ENCODE assay signal across 20 cellular contexts in the genomic region with DNA sequence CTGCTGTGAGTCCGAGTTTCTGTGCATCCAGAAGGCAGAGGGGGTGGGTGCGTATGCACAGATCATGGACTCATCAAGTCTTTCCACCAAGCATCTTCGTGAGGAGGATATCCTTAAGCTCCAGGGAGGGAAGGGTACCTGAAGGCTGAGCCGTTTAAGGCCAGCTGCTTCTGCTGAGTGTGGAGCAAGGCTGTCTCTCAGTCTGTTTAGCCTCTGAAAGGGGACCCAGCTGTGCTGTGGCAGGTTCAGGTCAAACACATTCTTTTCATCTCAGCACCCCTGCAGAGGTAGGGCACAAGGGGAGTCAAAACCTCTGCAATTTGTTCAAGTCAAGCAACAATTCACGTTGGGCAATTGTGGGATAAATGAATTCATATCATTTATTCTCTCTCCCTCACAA. TPM values are rescaled to one million over a fixed set of nuclear protein-coding genes. Genes with fewer than 3 reads are reported as not detected.
"Had no signal": no experiment of that assay in that cellular context is flagged by ENCODE, and none has a peak within 500 bp of the region (broad histone marks: within the 10 kb centered on the region; RNA-seq: fewer than 3 reads in every experiment).

No MANE protein-coding gene starts in this region.

- H3K9me3 ChIP-seq: body of pancreas, gastrocnemius medialis, psoas muscle, sigmoid colon had no signal

- H3K4me3 Mint-ChIP-seq: activated naive CD4-positive, alpha-beta T cell treated with anti-CD3 and anti-CD28 coated beads, Interleukin-2, amount 50 U/mL, for 24 hours; activated T-cell treated with anti-CD3 and anti-CD28 coated beads, Interleukin-2, amount 50 U/mL, for 24 hours; naive thymus-derived CD8-positive, alpha-beta T cell; stimulated activated naive B cell treated with anti-CD40 and anti-IgM and Interleukin-4, amounts not matched to agents 10 μg/mL and 1 μg/mL and 100 μg/mL, for 72 hours; T-helper 17 cell had no signal

- H3K4me1 Mint-ChIP-seq: activated naive CD4-positive, alpha-beta T cell treated with anti-CD3 and anti-CD28 coated beads, Interleukin-2, amount 50 U/mL, for 24 hours had no signal

- H3K9me3 Mint-ChIP-seq: activated naive CD4-positive, alpha-beta T cell treated with anti-CD3 and anti-CD28 coated beads, Interleukin-2, amount 50 U/mL, for 24 hours; activated T-cell treated with anti-CD3 and anti-CD28 coated beads, Interleukin-2, amount 50 U/mL, for 24 hours; stimulated activated naive B cell treated with anti-CD40 and anti-IgM and Interleukin-4, amounts not matched to agents 10 μg/mL and 1 μg/mL and 100 μg/mL, for 72 hours had no signal

- H3K27ac ChIP-seq: body of pancreas, coronary artery, epithelial cell of prostate, gastrocnemius medialis, psoas muscle, sigmoid colon had no signal

- H3K4me3 ChIP-seq: body of pancreas, coronary artery, gastrocnemius medialis, lung, psoas muscle, sigmoid colon had no signal

- H3K27me3 ChIP-seq: body of pancreas had no signal

- H3K27ac Mint-ChIP-seq: activated naive CD4-positive, alpha-beta T cell treated with anti-CD3 and anti-CD28 coated beads, Interleukin-2, amount 50 U/mL, for 24 hours; activated T-cell treated with anti-CD3 and anti-CD28 coated beads, Interleukin-2, amount 50 U/mL, for 24 hours; naive thymus-derived CD8-positive, alpha-beta T cell; stimulated activated naive B cell treated with anti-CD40 and anti-IgM and Interleukin-4, amounts not matched to agents 10 μg/mL and 1 μg/mL and 100 μg/mL, for 72 hours; T-helper 17 cell had no signal

- H3K4me1 ChIP-seq: psoas muscle had no signal

- DNase-seq: activated CD4-positive, alpha-beta T cell treated with anti-CD3 and anti-CD28 coated beads, Interleukin-2, amount 50 U/mL, for 4 hours; activated effector memory CD4-positive, alpha-beta T cell treated with Interleukin-2 at 50 U/mL for 16 hours; activated T-cell treated with anti-CD3 and anti-CD28 coated beads, Interleukin-2, amount 50 U/mL, for 24 hours; body of pancreas; central memory CD4-positive, alpha-beta T cell; effector memory CD4-positive, alpha-beta T cell; gastrocnemius medialis; left cardiac atrium; naive thymus-derived CD8-positive, alpha-beta T cell; occipital lobe; psoas muscle; sigmoid colon; stimulated activated CD4-positive, alpha-beta T cell treated with anti-CD3 and anti-CD28 coated beads, Interleukin-2, amount 100 ng/mL, for 24 hours; stimulated activated naive B cell treated with anti-CD40 and anti-IgM and Interleukin-4, amounts not matched to agents 10 μg/mL and 1 μg/mL and 100 μg/mL, for 72 hours; T-helper 17 cell; trophoblast cell had no signal

- H3K36me3 Mint-ChIP-seq: activated naive CD4-positive, alpha-beta T cell treated with anti-CD3 and anti-CD28 coated beads, Interleukin-2, amount 50 U/mL, for 24 hours; stimulated activated naive B cell treated with anti-CD40 and anti-IgM and Interleukin-4, amounts not matched to agents 10 μg/mL and 1 μg/mL and 100 μg/mL, for 72 hours had no signal

- H3K36me3 ChIP-seq: gastrocnemius medialis, sigmoid colon had no signal

RNA-seq across cellular contexts. Expression of gene LAMP5, which starts 4.4 kb away (rescaled TPM):
- total RNA-seq: body of pancreas; gastrocnemius medialis; left cardiac atrium; naive thymus-derived CD8-positive, alpha-beta T cell; psoas muscle had no signal
- polyA plus RNA-seq: naive thymus-derived CD8-positive, alpha-beta T cell had no signal
